Comparison of ENCODE assay signal across 14 cellular contexts in the genomic region with DNA sequence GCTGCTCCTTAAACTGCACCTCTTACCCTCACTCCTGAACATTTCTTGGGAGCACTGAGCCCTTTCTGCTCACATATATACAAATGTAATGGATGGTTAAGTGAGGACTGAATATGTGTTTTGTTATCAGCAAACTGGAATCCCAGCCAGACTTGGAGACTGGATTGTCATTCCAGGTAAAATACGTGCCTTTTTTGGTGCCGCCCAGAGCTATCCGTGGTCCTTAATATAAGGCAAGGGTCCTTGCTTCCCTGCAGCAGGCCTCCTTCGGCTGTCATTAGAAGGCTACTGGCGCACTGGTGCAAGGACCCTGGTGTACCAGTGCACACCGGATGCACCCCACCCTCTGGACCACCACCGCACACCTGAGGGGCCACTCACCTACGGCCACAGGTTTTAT. TPM values are rescaled to one million over a fixed set of nuclear protein-coding genes. Genes with fewer than 3 reads are reported as not detected.
DNase-seq lines count a peak whose midpoint lies in the region; ATAC-seq and TF ChIP-seq lines count a peak whose summit lies in the region.
"Had no signal": no experiment of that assay in that cellular context is flagged by ENCODE, and none has a peak within 500 bp of the region (broad histone marks: within the 10 kb centered on the region; RNA-seq: fewer than 3 reads in every experiment).

No MANE protein-coding gene starts in this region.

- H2AK5ac ChIP-seq in mesenchymal stem cell (ENCODE audit: low read length, severe bottlenecking): no peak overlapping the region

- intact Hi-C loops in activated CD8-positive, alpha-beta T cell treated with anti-CD3 and anti-CD28 coated beads for 36 hours (cut with micrococcal nuclease): no loop called here
- intact Hi-C loops in CD14-positive monocyte (cut with micrococcal nuclease): no loop called here

- no peak overlapping the region for H3K18ac ChIP-seq in mesenchymal stem cell (ENCODE audit: low read depth in 1 of 2, low read length in 2 of 2)

- H3K23ac ChIP-seq in mesenchymal stem cell (ENCODE audit: low read length in 2 of 2): no peak overlapping the region

- H3K14ac ChIP-seq in mesenchymal stem cell (ENCODE audit: low read length in 2 of 2): no peak overlapping the region

- H3K4ac ChIP-seq in mesenchymal stem cell (ENCODE audit: low read depth in 1 of 2, low read length in 2 of 2): no peak overlapping the region

- H3K27me3 Mint-ChIP-seq in activated CD8-positive, alpha-beta T cell treated with anti-CD3 and anti-CD28 coated beads, Interleukin-2, amount 10 ng/mL, durations not matched to agents 7 days and 5 days (ENCODE audit: low read depth): peaks cover 16% of the 10 kb centered on the region
- H3K27me3 Mint-ChIP-seq in activated CD8-positive, alpha-beta T cell treated with anti-CD3 and anti-CD28 coated beads for 36 hours: peaks cover 43% of the 10 kb centered on the region
- H3K27me3 Mint-ChIP-seq in progenitor cell of endocrine pancreas: peaks cover 50% of the 10 kb centered on the region
- peaks cover 40 to 51% (median 43%) of the 10 kb centered on the region in 3 donors for H3K27me3 Mint-ChIP-seq in CD14-positive monocyte (ENCODE audit: low read depth in 3 of 3)

- no peaks in the 10 kb centered on the region for H3K9me3 ChIP-seq in iPS DF 6.9 (ENCODE audit: control insufficient read depth, insufficient read depth, low read length)
- H3K9me3 ChIP-seq in mesenchymal stem cell (ENCODE audit: control insufficient read depth, low read length): no peaks in the 10 kb centered on the region
- H3K9me3 ChIP-seq: adrenal gland, upper lobe of left lung had no signal

- H4K8ac ChIP-seq in mesenchymal stem cell (ENCODE audit: low read length): no peak overlapping the region

- H3K27ac ChIP-seq in iPS DF 6.9 (ENCODE audit: low read length) (no peak overlapping the region), mesenchymal stem cell (ENCODE audit: low read length, poor library complexity, severe bottlenecking) (no peak overlapping the region)
- H3K27ac ChIP-seq: adrenal gland, KMS-11, upper lobe of left lung had no signal

- H2AFZ ChIP-seq in mesenchymal stem cell (ENCODE audit: low read depth, low read length): no peak overlapping the region

- no peak for ATAC-seq in activated CD8-positive, alpha-beta T cell treated with anti-CD3 and anti-CD28 coated beads, Interleukin-2, amount 10 ng/mL, durations not matched to agents 7 days and 5 days
- no peak for ATAC-seq in activated CD8-positive, alpha-beta T cell treated with anti-CD3 and anti-CD28 coated beads for 36 hours
- no peak for ATAC-seq in HG02798 (IDR thresholded peaks at IDR 0.05; ENCODE audit: poor library complexity, unreplicated experiment)

- no peak overlapping the region for H4K91ac ChIP-seq in mesenchymal stem cell (ENCODE audit: low read length)

- H3K27ac Mint-ChIP-seq in activated CD8-positive, alpha-beta T cell treated with anti-CD3 and anti-CD28 coated beads, Interleukin-2, amount 10 ng/mL, durations not matched to agents 7 days and 5 days: peak overlapping the region; percentile 34
- H3K27ac Mint-ChIP-seq in activated CD8-positive, alpha-beta T cell treated with anti-CD3 and anti-CD28 coated beads for 36 hours: no peak overlapping the region
- H3K27ac Mint-ChIP-seq in progenitor cell of endocrine pancreas (no peak overlapping the region), CD14-positive monocyte (no peak overlapping the region)
- H3K27ac Mint-ChIP-seq: T-helper 1 cell treated with Interleukin-12 subunit alpha and Interleukin-12 subunit beta and Interleukin-4 antibody, amounts not matched to agents 30 μg/mL and 1 μg/mL, for 36 hours had no signal

- no peak overlapping the region for H2BK120ac ChIP-seq in mesenchymal stem cell (ENCODE audit: low read depth, low read length)

- H3K4me3 Mint-ChIP-seq in activated CD8-positive, alpha-beta T cell treated with anti-CD3 and anti-CD28 coated beads, Interleukin-2, amount 10 ng/mL, durations not matched to agents 7 days and 5 days: no peak overlapping the region
- H3K4me3 Mint-ChIP-seq in activated CD8-positive, alpha-beta T cell treated with anti-CD3 and anti-CD28 coated beads for 36 hours: no peak overlapping the region
- H3K4me3 Mint-ChIP-seq in progenitor cell of endocrine pancreas (ENCODE audit: low read depth) (peak overlapping the region; percentile 79), CD14-positive monocyte (peak overlapping the region in 1 of 2 donors; percentile 77)
- H3K4me3 Mint-ChIP-seq: T-helper 1 cell treated with Interleukin-12 subunit alpha and Interleukin-12 subunit beta and Interleukin-4 antibody, amounts not matched to agents 30 μg/mL and 1 μg/mL, for 36 hours had no signal

- no peaks in the 10 kb centered on the region for H3K27me3 ChIP-seq in iPS DF 6.9 (ENCODE audit: control insufficient read depth, insufficient read depth, low read length)
- peaks cover 29 to 38% of the 10 kb centered on the region in 2 experiments for H3K27me3 ChIP-seq in mesenchymal stem cell (ENCODE audit: control insufficient read depth in 1 of 2, insufficient read depth in 1 of 2, low read length in 2 of 2)

- H3K4me2 ChIP-seq in mesenchymal stem cell (ENCODE audit: low read length, poor library complexity, severe bottlenecking): no peak overlapping the region
- H3K4me2 ChIP-seq: KMS-11 had no signal

- no peaks in the 10 kb centered on the region for H3K79me1 ChIP-seq in mesenchymal stem cell (replicated peaks; ENCODE audit: low read length, poor library complexity, severe bottlenecking)

- H3K9ac ChIP-seq in mesenchymal stem cell (ENCODE audit: low read length): no peak overlapping the region
- H3K9ac ChIP-seq: KMS-11 had no signal

- no peak for DNase-seq in activated CD8-positive, alpha-beta T cell treated with anti-CD3 and anti-CD28 coated beads, Interleukin-2, amount 10 ng/mL, durations not matched to agents 7 days and 5 days
- no peak for DNase-seq in activated CD8-positive, alpha-beta T cell treated with anti-CD3 and anti-CD28 coated beads for 36 hours
- no peak for DNase-seq in Jurkat, Clone E6-1 (ENCODE audit: low read depth, low spot score)
- DNase-seq in iPS DF 6.9 (ENCODE audit: low read depth, low spot score): no peak
- peak; percentile 15 for DNase-seq in progenitor cell of endocrine pancreas (ENCODE audit: low spot score, unreplicated experiment)
- DNase-seq in mesenchymal stem cell: no peak
- DNase-seq in CD14-positive monocyte (ENCODE audit: low spot score): no peak
- DNase-seq: adrenal gland; effector CD8-positive, alpha-beta T cell had no signal

- POLR2A ChIA-PET in activated CD8-positive, alpha-beta T cell treated with anti-CD3 and anti-CD28 coated beads, Interleukin-2, amount 10 ng/mL, durations not matched to agents 7 days and 5 days (lab: Charles Lee): no interaction called here
- POLR2A ChIA-PET in activated CD8-positive, alpha-beta T cell treated with anti-CD3 and anti-CD28 coated beads for 36 hours (lab: Charles Lee): no interaction called here

- H3K36me3 ChIP-seq in iPS DF 6.9 (ENCODE audit: control insufficient read depth, insufficient read depth, low read length) (no peaks in the 10 kb centered on the region), mesenchymal stem cell (ENCODE audit: control insufficient read depth in 1 of 2, insufficient read depth in 2 of 2, low read depth in 1 of 2, low read length in 2 of 2) (no peaks in the 10 kb centered on the region)
- H3K36me3 ChIP-seq: adrenal gland, upper lobe of left lung had no signal

- no peak overlapping the region for H2BK12ac ChIP-seq in mesenchymal stem cell (ENCODE audit: low read length in 2 of 2)

- CTCF ChIA-PET in activated CD8-positive, alpha-beta T cell treated with anti-CD3 and anti-CD28 coated beads, Interleukin-2, amount 10 ng/mL, durations not matched to agents 7 days and 5 days (lab: Charles Lee): no interaction called here
- CTCF ChIA-PET in activated CD8-positive, alpha-beta T cell treated with anti-CD3 and anti-CD28 coated beads for 36 hours (lab: Charles Lee): no interaction called here

- WGBS in iPS DF 6.9 (ENCODE audit: insufficient coverage, insufficient read length): no CpG with 5 or more reads among the region's 8 CpGs
- 16% methylated on average over 4 of the region's 8 CpGs for WGBS in mesenchymal stem cell

- H3K4me1 ChIP-seq in iPS DF 6.9 (ENCODE audit: control insufficient read depth, insufficient read depth, low read length): no peaks in the 10 kb centered on the region
- peaks cover 18% of the 10 kb centered on the region for H3K4me1 ChIP-seq in mesenchymal stem cell (ENCODE audit: control insufficient read depth, insufficient read depth, low read depth, low read length)

- no peak for TF ChIP-seq CTCF in activated CD8-positive, alpha-beta T cell treated with anti-CD3 and anti-CD28 coated beads for 36 hours (IDR thresholded peaks at IDR 0.05)
- TF ChIP-seq CTCF in progenitor cell of endocrine pancreas (IDR thresholded peaks at IDR 0.05; ENCODE audit: unreplicated experiment) (no peak), CD14-positive monocyte (IDR thresholded peaks at IDR 0.05) (no peak)

- H2BK5ac ChIP-seq in mesenchymal stem cell (ENCODE audit: low read depth, low read length, poor library complexity, severe bottlenecking): no peak overlapping the region

- peak overlapping the region; percentile 54 for H3K4me3 ChIP-seq in Jurkat, Clone E6-1 (ENCODE audit: low read length)
- H3K4me3 ChIP-seq in iPS DF 6.9 (ENCODE audit: low read length): peak overlapping the region; percentile 21; the same call in 1 of the 2 replicates
- no peak overlapping the region for H3K4me3 ChIP-seq in mesenchymal stem cell (ENCODE audit: insufficient read depth in 1 of 2, low read depth in 1 of 2, low read length in 2 of 2)

- H2BK15ac ChIP-seq in mesenchymal stem cell (ENCODE audit: low read depth, poor library complexity, severe bottlenecking): no peak overlapping the region

- peaks cover 8% of the 10 kb centered on the region for H3K9me3 Mint-ChIP-seq in activated CD8-positive, alpha-beta T cell treated with anti-CD3 and anti-CD28 coated beads, Interleukin-2, amount 10 ng/mL, durations not matched to agents 7 days and 5 days (ENCODE audit: insufficient read depth)
- peaks cover 2% of the 10 kb centered on the region for H3K9me3 Mint-ChIP-seq in activated CD8-positive, alpha-beta T cell treated with anti-CD3 and anti-CD28 coated beads for 36 hours
- no peaks in the 10 kb centered on the region for H3K9me3 Mint-ChIP-seq in progenitor cell of endocrine pancreas (ENCODE audit: low read depth)
- H3K9me3 Mint-ChIP-seq in CD14-positive monocyte: peaks cover 0 to 16% (median 9%) of the 10 kb centered on the region in 7 donors

- H3K4me1 Mint-ChIP-seq in activated CD8-positive, alpha-beta T cell treated with anti-CD3 and anti-CD28 coated beads, Interleukin-2, amount 10 ng/mL, durations not matched to agents 7 days and 5 days (ENCODE audit: low read depth): peaks cover 2% of the 10 kb centered on the region
- H3K4me1 Mint-ChIP-seq in activated CD8-positive, alpha-beta T cell treated with anti-CD3 and anti-CD28 coated beads for 36 hours (ENCODE audit: low read depth): peaks cover 2% of the 10 kb centered on the region
- peaks cover 11% of the 10 kb centered on the region for H3K4me1 Mint-ChIP-seq in progenitor cell of endocrine pancreas (ENCODE audit: low read depth)
- no peaks in the 10 kb centered on the region for H3K4me1 Mint-ChIP-seq in CD14-positive monocyte

- peaks cover 5% of the 10 kb centered on the region for H3K36me3 Mint-ChIP-seq in activated CD8-positive, alpha-beta T cell treated with anti-CD3 and anti-CD28 coated beads, Interleukin-2, amount 10 ng/mL, durations not matched to agents 7 days and 5 days (ENCODE audit: low read depth)
- no peaks in the 10 kb centered on the region for H3K36me3 Mint-ChIP-seq in activated CD8-positive, alpha-beta T cell treated with anti-CD3 and anti-CD28 coated beads for 36 hours (ENCODE audit: low read depth)
- H3K36me3 Mint-ChIP-seq in progenitor cell of endocrine pancreas (ENCODE audit: insufficient read depth) (no peaks in the 10 kb centered on the region), CD14-positive monocyte (peaks cover 0 to 5% of the 10 kb centered on the region in 2 donors)

RNA-seq across cellular contexts. Expression of a gene that starts 1.1 kb away (rescaled TPM):
- total RNA-seq in activated CD8-positive, alpha-beta T cell treated with anti-CD3 and anti-CD28 coated beads, Interleukin-2, amount 10 ng/mL, durations not matched to agents 7 days and 5 days: under 1 TPM; 0.11 to 0.13 TPM
- total RNA-seq in activated CD8-positive, alpha-beta T cell treated with anti-CD3 and anti-CD28 coated beads for 36 hours: under 1 TPM in 1 of 2 experiments, not detected in 1; 0.16 TPM
- 25.7 TPM for polyA plus RNA-seq in Jurkat, Clone E6-1 (2012; ENCODE audit: insufficient read depth, insufficient read length)
- total RNA-seq in progenitor cell of endocrine pancreas: 20.9 and 23.2 TPM in 2 replicates
- 0.46 TPM for polyA plus RNA-seq in mesenchymal stem cell (2013, experiment 1 of 2)
- polyA plus RNA-seq in mesenchymal stem cell (2013, experiment 2 of 2): 0.44 TPM
- polyA plus RNA-seq in CD14-positive monocyte: not detected
- total RNA-seq: glomerular endothelial cell had no signal

Comparison
In these comparisons a context has a peak if more than half of its experiments do, and no peak if none do; other contexts are left out.
1. H3K4me3 ChIP-seq: peak in Jurkat, Clone E6-1 (single experiment) and iPS DF 6.9 (single experiment); none in mesenchymal stem cell (0 of 2).
2. RNA of a gene that starts 1.1 kb away (total RNA-seq): 20.9 to 23.2 TPM in progenitor cell of endocrine pancreas; 0.16 TPM in activated CD8-positive, alpha-beta T cell treated with anti-CD3 and anti-CD28 coated beads for 36 hours and 0.11 to 0.13 TPM in activated CD8-positive, alpha-beta T cell treated with anti-CD3 and anti-CD28 coated beads, Interleukin-2, amount 10 ng/mL, durations not matched to agents 7 days and 5 days; every median in the first group is over 10 times any median in the second.